In the genomic region with DNA sequence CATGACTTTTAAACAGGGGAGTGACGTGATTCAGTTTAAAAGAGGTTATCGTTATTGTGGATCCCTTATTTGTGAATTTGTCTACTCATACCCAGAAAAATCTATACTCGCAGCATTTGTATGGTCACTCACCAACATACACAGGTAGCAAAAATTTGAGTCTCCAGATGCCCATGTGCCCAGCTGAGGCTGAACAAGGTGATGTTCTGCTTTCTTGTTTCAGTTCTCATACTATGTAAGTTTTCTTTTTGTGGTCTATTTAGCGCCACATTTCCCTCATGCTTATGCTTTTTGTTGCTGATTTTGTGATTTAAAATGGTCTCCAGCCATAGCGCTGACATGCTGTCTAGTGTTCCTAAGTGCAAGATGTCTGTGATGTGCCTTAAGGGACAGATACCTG, we compare ENCODE assay signal across 23 cellular contexts.
"Had no signal": no experiment of that assay in that cellular context is flagged by ENCODE, and none has a peak within 500 bp of the region (broad histone marks: within the 10 kb centered on the region; RNA-seq: fewer than 3 reads in every experiment).

No MANE protein-coding gene starts in this region.

- H3K27me3 ChIP-seq: MG63, SJSA1 had no signal

- H3K4me3 ChIP-seq: MG63, SJSA1, SK-N-MC had no signal

- FAIRE-seq: RCC 7860 had no signal

- H3K9me3 ChIP-seq: MG63, SJSA1 had no signal

- DNase-seq: KBM-7; MG63; NCI-H1092; NCI-H1105 treated with DMSO at 0.1 percent for 48 hours; NCI-H1417 treated with DMSO at 0.1 percent for 48 hours; NCI-H146; NCI-H1694 treated with DMSO at 0.1 percent for 48 hours; NCI-H1930; NCI-H2081; NCI-H2107; NCI-H226; NCI-H446; NCI-H510A; NCI-H524 treated with DMSO at 0.1 percent for 48 hours; NCI-H69; NCI-H774; NK-92 treated with Interleukin-12 subunit alpha and Interleukin-12 subunit beta, amount 100 ng/mL, for 24 hours; Right ventricle myocardium superior; RPMI8226; SIG-M5 had no signal

- H3K36me3 ChIP-seq: MG63, SJSA1 had no signal

- H3K27ac ChIP-seq: SJSA1, SK-N-MC had no signal
